In the genomic region with DNA sequence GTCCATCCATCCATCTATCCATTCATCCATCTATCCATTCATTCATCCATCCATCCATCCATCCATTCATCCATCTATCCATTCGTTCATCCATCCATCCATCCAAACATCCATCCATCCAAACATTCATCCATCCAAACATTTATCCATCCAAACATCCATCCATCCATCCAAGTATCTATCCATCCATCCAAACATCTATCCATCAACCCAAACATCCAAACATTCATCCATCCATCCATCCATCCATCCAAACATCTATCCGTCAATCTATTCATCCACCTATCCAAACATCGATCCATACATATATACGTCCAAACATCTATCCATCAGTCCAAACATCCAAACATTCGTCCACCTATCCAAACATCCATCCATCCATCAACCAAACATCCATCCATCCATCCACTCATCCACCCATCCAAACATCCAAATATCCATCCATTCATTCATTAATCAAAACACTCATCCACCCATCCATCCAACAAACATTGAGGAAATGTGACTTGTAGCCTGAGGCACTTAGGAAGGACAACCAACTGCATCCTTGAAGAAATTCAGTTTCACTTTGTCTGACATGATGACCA, we compare ENCODE assay signal across 30 cellular contexts. TPM values are rescaled to one million over a fixed set of nuclear protein-coding genes. Genes with fewer than 3 reads are reported as not detected.
DNase-seq lines count a peak whose midpoint lies in the region; ATAC-seq, FAIRE-seq and TF ChIP-seq lines count a peak whose summit lies in the region.
"Had no signal": no experiment of that assay in that cellular context is flagged by ENCODE, and none has a peak within 500 bp of the region (broad histone marks: within the 10 kb centered on the region; RNA-seq: fewer than 3 reads in every experiment).

No MANE protein-coding gene starts in this region.

- H3K36me3 ChIP-seq in HepG2 (replicated peaks in 1 of 2; ENCODE audit: control insufficient read depth in 1 of 2, insufficient read depth in 2 of 2, low read length in 2 of 2) (no peaks in the 10 kb centered on the region), right lobe of liver (no peaks in the 10 kb centered on the region), RWPE2 (ENCODE audit: low read depth) (no peaks in the 10 kb centered on the region)
- H3K36me3 ChIP-seq: BE2C; BLaER1 treated with 17β-estradiol and CSF1 and Interleukin-3, amounts not matched to agents 10 nM and 100 nM had no signal

- CTCF ChIA-PET in HepG2 (lab: Yijun Ruan, JAX; ENCODE audit: low intra/inter-chr PET ratio, low total read pairs): no interaction called here

- no peaks in the 10 kb centered on the region for H3K79me2 ChIP-seq in HepG2 (ENCODE audit: insufficient read depth, low read length)

- no peak overlapping the region for H3K9ac ChIP-seq in HepG2 (ENCODE audit: insufficient read depth, low read depth, low read length)
- H3K9ac ChIP-seq: BLaER1 treated with 17β-estradiol and CSF1 and Interleukin-3, amounts not matched to agents 10 nM and 100 nM; GM23248 had no signal

- H3K9me3 ChIP-seq in HepG2 (ENCODE audit: low read length): no peaks in the 10 kb centered on the region
- no peaks in the 10 kb centered on the region for H3K9me3 ChIP-seq in right lobe of liver
- no peaks in the 10 kb centered on the region for H3K9me3 ChIP-seq in RWPE2 (ENCODE audit: severe bottlenecking)
- H3K9me3 ChIP-seq: A549; BE2C; BLaER1 treated with 17β-estradiol and CSF1 and Interleukin-3, amounts not matched to agents 10 nM and 100 nM had no signal

- no peaks in the 10 kb centered on the region for H3K4me1 ChIP-seq in HepG2 (ENCODE audit: insufficient read depth, low read length)
- H3K4me1 ChIP-seq in right lobe of liver: no peaks in the 10 kb centered on the region
- H3K4me1 ChIP-seq in RWPE2 (ENCODE audit: insufficient read depth, poor library complexity, severe bottlenecking): peaks cover 6% of the 10 kb centered on the region
- H3K4me1 ChIP-seq: A549, BE2C had no signal

- intact Hi-C loops in HepG2 (cut with micrococcal nuclease; ENCODE audit: unreplicated experiment): no loop called here
- intact Hi-C loops in right lobe of liver (cut with DNase I): no loop called here

- 52% methylated on average over 5 of the region's 5 CpGs for WGBS in HepG2 (ENCODE audit: low lambda C conversion rate)
- 76% methylated on average over 5 of the region's 5 CpGs for WGBS in right lobe of liver (ENCODE audit: insufficient coverage, low coverage, low lambda C conversion rate, missing lambda C conversion rate)

- BruUV-seq in HepG2 (replicated peaks; lab: Mats Ljungman, UMichigan): no TSS peak

- no peak overlapping the region for H3K27ac ChIP-seq in HepG2 (ENCODE audit: extremely low read length, insufficient read depth, low read length)
- no peak overlapping the region for H3K27ac ChIP-seq in right lobe of liver
- peak overlapping the region; percentile 62 for H3K27ac ChIP-seq in RWPE2 (ENCODE audit: poor library complexity, severe bottlenecking)
- H3K27ac ChIP-seq in epithelial cell of prostate: peak overlapping the region; percentile 85
- H3K27ac ChIP-seq: 22Rv1; A549; BLaER1 treated with 17β-estradiol and CSF1 and Interleukin-3, amounts not matched to agents 10 nM and 100 nM had no signal

- FAIRE-seq in HepG2 (lab: Jason Lieb, UNC) (no peak), urothelium cell line (lab: Jason Lieb, UNC) (peak; percentile 77)
- FAIRE-seq: A549, GM12891, GM18507 had no signal

- POLR2A ChIA-PET in HepG2 (lab: Yijun Ruan, JAX): no interaction called here

- H3K4me3 ChIP-seq in HepG2 (replicated peaks in 1 of 3; ENCODE audit: insufficient read depth in 1 of 3, low read depth in 2 of 3, low read length in 3 of 3) (no peak overlapping the region), right lobe of liver (no peak overlapping the region), RWPE2 (ENCODE audit: severe bottlenecking) (no peak overlapping the region)
- H3K4me3 ChIP-seq: A549; BLaER1 treated with 17β-estradiol and CSF1 and Interleukin-3, amounts not matched to agents 10 nM and 100 nM had no signal

- H3K27me3 ChIP-seq in HepG2 (ENCODE audit: control insufficient read depth in 1 of 2, insufficient read depth in 2 of 2, low read length in 2 of 2): peaks cover 0 to 11% of the 10 kb centered on the region in 2 experiments; a peak in 2 of 5 replicates
- no peaks in the 10 kb centered on the region for H3K27me3 ChIP-seq in right lobe of liver
- no peaks in the 10 kb centered on the region for H3K27me3 ChIP-seq in RWPE2 (ENCODE audit: insufficient read depth, poor library complexity, severe bottlenecking)
- H3K27me3 ChIP-seq: BE2C; BLaER1 treated with 17β-estradiol and CSF1 and Interleukin-3, amounts not matched to agents 10 nM and 100 nM had no signal

- ATAC-seq in HepG2 (no peak), right lobe of liver (no peak), RWPE2 (ENCODE audit: low read depth) (no peak), GM19328 (IDR thresholded peaks at IDR 0.05; ENCODE audit: unreplicated experiment) (no peak)
- ATAC-seq: A549, HCT116 had no signal

- in situ Hi-C loops in HepG2 (cut with HindIII; ENCODE audit: extremely low pct_ligation_motif_present, low pct_unique_long_range_greater_than_20kb): no loop called here

- DNase-seq in HepG2 (ENCODE audit: low spot score) (no peak), right lobe of liver (no peak), RWPE2 (ENCODE audit: low spot score) (no peak), epithelial cell of prostate (ENCODE audit: low read depth, low spot score) (no peak), urothelium cell line (ENCODE audit: low spot score) (no peak), NCI-H1694 (lab: John Stamatoyannopoulos, UW) (no peak), NCI-H2081 (lab: John Stamatoyannopoulos, UW) (no peak)
- DNase-seq: ACHN; AML-193; BE2C; Calu3; CD4-positive, alpha-beta T cell; COR-L47; DMS53; DMS79 treated with DMSO at 0.1 percent for 48 hours; GF-D8; GM23248; H9; HFFc6 had no signal

- no peak for TF ChIP-seq RAD21 in HepG2 (CRISPR knock-in tag; IDR thresholded peaks at IDR 0.05)

- H4K20me1 ChIP-seq in HepG2 (ENCODE audit: insufficient read depth, low read length): no peaks in the 10 kb centered on the region
- H4K20me1 ChIP-seq: BLaER1 treated with 17β-estradiol and CSF1 and Interleukin-3, amounts not matched to agents 10 nM and 100 nM had no signal

- TF ChIP-seq POLR2A in HepG2 (IDR thresholded peaks at IDR 0.05; ENCODE audit: insufficient read depth in 1 of 2, low read depth in 2 of 2, low read length in 2 of 2) (no peak), right lobe of liver (IDR thresholded peaks at IDR 0.05) (no peak)

- H2AFZ ChIP-seq in HepG2 (ENCODE audit: low read length): no peak overlapping the region
- H2AFZ ChIP-seq: GM23248 had no signal

- TF ChIP-seq CTCF in HepG2 (CRISPR knock-in tag; IDR thresholded peaks at IDR 0.05): no peak
- TF ChIP-seq CTCF in right lobe of liver (IDR thresholded peaks at IDR 0.05): no peak
- no peak for TF ChIP-seq CTCF in RWPE2 (IDR thresholded peaks at IDR 0.05; ENCODE audit: poor library complexity, severe bottlenecking)

- H3K4me2 ChIP-seq in HepG2 (ENCODE audit: low read depth, low read length): no peak overlapping the region
- H3K4me2 ChIP-seq: A549 had no signal

- TF ChIP-seq EP300 in HepG2 (IDR thresholded peaks at IDR 0.05; ENCODE audit: low read depth in 2 of 2, low read length in 2 of 2): no peak
- no peak for TF ChIP-seq EP300 in HepG2 (CRISPR knock-in tag; IDR thresholded peaks at IDR 0.05; ENCODE audit: borderline replicate concordance)

RNA-seq across cellular contexts. Expression of a gene that starts 28.8 kb away (rescaled TPM):
- total RNA-seq in HepG2 (2016; rRNA removed; fragmentation: Illumina TruSeq; extraction: Trizol): 0.15 and 0.20 TPM in 2 replicates
- total RNA-seq in HepG2 (2016; cell fraction: cytosol; rRNA removed; fragmentation: Illumina TruSeq; extraction: Trizol; ENCODE audit: low read depth): not detected in 2 replicates
- total RNA-seq in HepG2 (2016; cell fraction: insoluble cytoplasmic fraction; rRNA removed; fragmentation: Illumina TruSeq; extraction: Trizol): 0.15 and 0.37 TPM in 2 replicates
- total RNA-seq in HepG2 (2016; cell fraction: membrane; rRNA removed; fragmentation: Illumina TruSeq; extraction: Trizol): 0.15 TPM in 1 of 2 replicates, not detected in the other
- total RNA-seq in HepG2 (2016; cell fraction: nucleus; rRNA removed; fragmentation: Illumina TruSeq; extraction: Trizol): 0.13 TPM in 1 of 2 replicates, not detected in the other
- polyA plus RNA-seq in HepG2 (2011; rRNA removed): 0.05 and 0.25 TPM in 2 replicates
- polyA plus RNA-seq in HepG2 (2011; cell fraction: cytosol; rRNA removed): 0.06 and 0.11 TPM in 2 replicates
- 0.05 and 0.08 TPM in 2 replicates for polyA plus RNA-seq in HepG2 (2011; cell fraction: nucleus; rRNA removed)
- 0.05 TPM in 1 of 2 replicates, not detected in the other for polyA plus RNA-seq in HepG2 (2012)
- 0.11 and 0.15 TPM in 2 replicates for polyA plus RNA-seq in HepG2 (2016; cell fraction: cytosol; fragmentation: Illumina TruSeq; extraction: Trizol; ENCODE audit: low read depth)
- polyA plus RNA-seq in HepG2 (2016; cell fraction: insoluble cytoplasmic fraction; fragmentation: Illumina TruSeq; extraction: Trizol; ENCODE audit: low read depth): 0.11 and 0.27 TPM in 2 replicates
- polyA plus RNA-seq in HepG2 (2016; cell fraction: membrane; fragmentation: Illumina TruSeq; extraction: Trizol; ENCODE audit: low read depth): 0.10 TPM in 1 of 2 replicates, not detected in the other
- not detected in 2 replicates for polyA plus RNA-seq in HepG2 (2016; cell fraction: nucleus; fragmentation: Illumina TruSeq; extraction: Trizol; ENCODE audit: insufficient read depth, low read depth)
- not detected in 2 replicates for polyA minus RNA-seq in HepG2 (2011; rRNA and poly(A)+ RNA removed; ENCODE audit: low replicate concordance)
- polyA minus RNA-seq in HepG2 (2011; cell fraction: cytosol; rRNA and poly(A)+ RNA removed): not detected in 2 replicates
- not detected in 2 replicates for polyA minus RNA-seq in HepG2 (2011; cell fraction: nucleus; rRNA and poly(A)+ RNA removed)
- total RNA-seq in right lobe of liver: not detected
- total RNA-seq: CD4-positive, alpha-beta T cell; G401; GM23248; H9 had no signal
- polyA plus RNA-seq: CD14-positive monocyte, GM23248 had no signal

RNA-seq across cellular contexts. Expression of a gene that starts 35.9 kb away (rescaled TPM):
- total RNA-seq in HepG2 (2016; rRNA removed; fragmentation: Illumina TruSeq; extraction: Trizol): 0.09 TPM in 1 of 2 replicates, not detected in the other
- total RNA-seq in HepG2 (2016; cell fraction: cytosol; rRNA removed; fragmentation: Illumina TruSeq; extraction: Trizol; ENCODE audit: low read depth): not detected in 2 replicates
- total RNA-seq in HepG2 (2016; cell fraction: insoluble cytoplasmic fraction; rRNA removed; fragmentation: Illumina TruSeq; extraction: Trizol): 0.15 TPM in 1 of 2 replicates, not detected in the other
- total RNA-seq in HepG2 (2016; cell fraction: membrane; rRNA removed; fragmentation: Illumina TruSeq; extraction: Trizol): 0.12 TPM in 1 of 2 replicates, not detected in the other
- not detected in 2 replicates for total RNA-seq in HepG2 (2016; cell fraction: nucleus; rRNA removed; fragmentation: Illumina TruSeq; extraction: Trizol)
- 0.36 and 0.55 TPM in 2 replicates for polyA plus RNA-seq in HepG2 (2011; rRNA removed)
- 0.25 and 0.40 TPM in 2 replicates for polyA plus RNA-seq in HepG2 (2011; cell fraction: cytosol; rRNA removed)
- 0.32 and 0.42 TPM in 2 replicates for polyA plus RNA-seq in HepG2 (2011; cell fraction: nucleus; rRNA removed)
- polyA plus RNA-seq in HepG2 (2012): 0.38 TPM in 1 of 2 replicates, not detected in the other
- 0.08 and 0.12 TPM in 2 replicates for polyA plus RNA-seq in HepG2 (2016; cell fraction: cytosol; fragmentation: Illumina TruSeq; extraction: Trizol; ENCODE audit: low read depth)
- polyA plus RNA-seq in HepG2 (2016; cell fraction: insoluble cytoplasmic fraction; fragmentation: Illumina TruSeq; extraction: Trizol; ENCODE audit: low read depth): 0.31 TPM in 1 of 2 replicates, not detected in the other
- 0.10 and 0.12 TPM in 2 replicates for polyA plus RNA-seq in HepG2 (2016; cell fraction: membrane; fragmentation: Illumina TruSeq; extraction: Trizol; ENCODE audit: low read depth)
- not detected in 2 replicates for polyA plus RNA-seq in HepG2 (2016; cell fraction: nucleus; fragmentation: Illumina TruSeq; extraction: Trizol; ENCODE audit: insufficient read depth, low read depth)
- polyA minus RNA-seq in HepG2 (2011; rRNA and poly(A)+ RNA removed; ENCODE audit: low replicate concordance): 0.42 and 0.82 TPM in 2 replicates
- 0.35 TPM in 1 of 2 replicates, not detected in the other for polyA minus RNA-seq in HepG2 (2011; cell fraction: cytosol; rRNA and poly(A)+ RNA removed)
- 0.62 and 0.64 TPM in 2 replicates for polyA minus RNA-seq in HepG2 (2011; cell fraction: nucleus; rRNA and poly(A)+ RNA removed)
- under 1 TPM in 4 of 6 experiments, not detected in 2; 0.18 to 0.44 (median 0.35) TPM for total RNA-seq in right lobe of liver
- total RNA-seq: CD4-positive, alpha-beta T cell; Daoy; G401; GM23248; H4; H9; HFFc6 had no signal
- polyA plus RNA-seq: CD14-positive monocyte, GM23248 had no signal

Comparison
In these comparisons a context has a peak if more than half of its experiments do, and no peak if none do; other contexts are left out.
1. H3K27ac ChIP-seq: peak in RWPE2 (single experiment) and epithelial cell of prostate (single experiment); none in HepG2 (single experiment) and right lobe of liver (0 of 3).